ENCODE assay signal across 1 cellular context in genomic region chr15:84967380-84967779, GRCh38.
TF ChIP-seq lines count a peak whose summit lies in the region.

No MANE protein-coding gene starts in this region.

TF ChIP-seq in GM23338, 12 proteins besides CTCF, POLR2A, EP300 and RAD21 (continued from another document):
- no peak for TF ChIP-seq ZNF462 (CRISPR knock-in tag; IDR thresholded peaks at IDR 0.05)
- TF ChIP-seq EZH2 (IDR thresholded peaks at IDR 0.05; ENCODE audit: low read depth, unreplicated experiment): no peak
